ENCODE assay signal across 9 cellular contexts in the genomic region with DNA sequence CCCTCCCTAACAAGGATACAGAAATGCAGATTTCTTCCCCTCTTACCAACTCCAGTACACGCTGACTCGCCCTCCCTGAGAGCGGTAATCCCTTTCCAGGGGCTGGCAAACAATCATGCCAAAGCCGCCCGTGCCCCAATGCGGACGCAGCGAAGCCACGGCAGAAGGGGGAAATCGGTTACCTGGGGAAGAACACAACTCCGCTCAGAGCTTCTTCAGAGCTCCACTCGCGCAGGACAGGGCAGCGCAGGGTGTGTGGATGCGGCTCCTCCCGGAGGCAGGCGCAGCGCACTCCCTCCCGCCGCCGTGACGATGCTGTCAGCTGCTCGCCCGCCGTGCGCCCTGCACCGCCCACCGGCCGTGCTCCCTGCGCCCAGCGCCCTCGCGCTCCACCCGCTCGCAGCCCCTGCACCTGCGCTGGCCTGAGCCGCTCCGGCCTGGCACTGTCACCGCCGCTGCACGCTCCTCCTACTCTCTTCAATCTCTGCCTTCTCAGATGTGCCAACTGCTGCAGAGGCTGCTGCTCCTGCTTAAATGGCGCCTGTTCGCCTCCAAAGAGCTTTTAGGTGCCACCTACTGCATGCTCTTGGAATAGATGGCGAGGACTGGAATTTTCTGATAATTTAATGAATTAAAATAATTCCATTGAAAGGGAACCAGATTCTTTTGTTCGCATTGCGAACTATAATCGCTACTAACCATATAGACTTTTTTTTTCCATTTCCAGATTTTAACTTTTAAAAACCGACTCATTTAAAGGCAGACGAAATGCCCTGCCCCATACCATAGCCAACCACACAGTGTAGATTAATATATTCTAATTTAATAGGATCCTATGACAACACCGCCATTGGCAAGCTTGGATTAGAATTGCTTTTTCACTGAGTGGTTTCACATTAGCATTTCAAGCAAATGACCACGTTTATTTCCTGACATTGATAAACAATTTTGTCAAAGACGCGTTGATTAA. TPM values are rescaled to one million over a fixed set of nuclear protein-coding genes. Genes with fewer than 3 reads are reported as not detected.
A peak's percentile ranks its signal among the peaks of the same experiment; 100 is the strongest.
DNase-seq lines count a peak whose midpoint lies in the region; ATAC-seq, FAIRE-seq and TF ChIP-seq lines count a peak whose summit lies in the region.
"Had no signal": no experiment of that assay in that cellular context is flagged by ENCODE, and none has a peak within 500 bp of the region (broad histone marks: within the 10 kb centered on the region; RNA-seq: fewer than 3 reads in every experiment).

A gene with protein sequence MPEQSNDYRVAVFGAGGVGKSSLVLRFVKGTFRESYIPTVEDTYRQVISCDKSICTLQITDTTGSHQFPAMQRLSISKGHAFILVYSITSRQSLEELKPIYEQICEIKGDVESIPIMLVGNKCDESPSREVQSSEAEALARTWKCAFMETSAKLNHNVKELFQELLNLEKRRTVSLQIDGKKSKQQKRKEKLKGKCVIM (minus strand): TSS at position 255 of the 970 bp plus-strand sequence. CDS start 28,997 bp downstream, outside the sequence.

- dilution Hi-C loops in endothelial cell of umbilical vein (cut with MboI; ENCODE audit: extremely low pct_ligation_motif_present, low sequenced_read_pairs): no loop called here

- no peak within 1 kb of the TSS for H3K27ac Mint-ChIP-seq in CD8-positive, alpha-beta memory T cell

- H4K5ac ChIP-seq in mesendoderm (ENCODE audit: low read length): no peak within 1 kb of the TSS

- no peak within 1 kb of the TSS for H2AK5ac ChIP-seq in mesendoderm (ENCODE audit: low read length)

- no peaks in the 10 kb centered on the region for H3K9me3 ChIP-seq in endothelial cell of umbilical vein (replicated peaks; ENCODE audit: control insufficient read depth, insufficient read depth, low read length)
- no peaks in the 10 kb centered on the region for H3K9me3 ChIP-seq in stomach smooth muscle (ENCODE audit: control insufficient read depth in 2 of 2, low read length in 2 of 2)
- H3K9me3 ChIP-seq in CD8-positive, alpha-beta memory T cell (ENCODE audit: low read length): no peaks in the 10 kb centered on the region

- WGBS in mesendoderm (ENCODE audit: extremely low coverage, insufficient coverage, low lambda C conversion rate): no CpG with 5 or more reads among the region's 53 CpGs

- H3K27me3 Mint-ChIP-seq in CD8-positive, alpha-beta memory T cell: peaks cover 27 to 79% of the 10 kb centered on the region in 2 donors

- peaks cover 2 to 9% (median 5%) of the 10 kb centered on the region in 3 donors for H3K4me1 Mint-ChIP-seq in CD8-positive, alpha-beta memory T cell

- H2BK120ac ChIP-seq in mesendoderm (ENCODE audit: low read depth, low read length): no peak within 1 kb of the TSS

- no peaks in the 10 kb centered on the region for H3K9me1 ChIP-seq in endothelial cell of umbilical vein (replicated peaks; ENCODE audit: control insufficient read depth, extremely low read depth, insufficient read depth, low read length)

- CTCF ChIA-PET in endothelial cell of umbilical vein (lab: Charles Lee): no interaction called here
- CTCF ChIA-PET in CD8-positive, alpha-beta memory T cell (lab: Charles Lee): no interaction called here

- no peak within 1 kb of the TSS for H3K4ac ChIP-seq in mesendoderm (ENCODE audit: low read depth, low read length)

- peaks cover 3 to 8% of the 10 kb centered on the region in 2 experiments for H3K27me3 ChIP-seq in endothelial cell of umbilical vein (ENCODE audit: control insufficient read depth in 2 of 2, insufficient read depth in 2 of 2, low read length in 2 of 2)
- peaks cover 3% of the 10 kb centered on the region for H3K27me3 ChIP-seq in mesendoderm (ENCODE audit: insufficient read depth, low read length, poor library complexity)
- peaks cover 21 to 23% of the 10 kb centered on the region in 2 donors for H3K27me3 ChIP-seq in stomach smooth muscle (ENCODE audit: control insufficient read depth in 1 of 2, insufficient read depth in 2 of 2, low read length in 2 of 2)
- H3K27me3 ChIP-seq in CD8-positive, alpha-beta memory T cell (ENCODE audit: insufficient read depth, low read length, poor library complexity, severe bottlenecking): peaks cover 6% of the 10 kb centered on the region

- no peak for FAIRE-seq in endothelial cell of umbilical vein (lab: Jason Lieb, UNC)
- FAIRE-seq: colon had no signal

- H3K36me3 Mint-ChIP-seq in CD8-positive, alpha-beta memory T cell: peaks cover 0 to 5% (median 0%) of the 10 kb centered on the region in 3 donors

- DNase-seq in SKM-1 treated with dmso at 0.1 percent for 144 hours (lab: John Stamatoyannopoulos, UW; ENCODE audit: unreplicated experiment): peak; percentile 1
- no peak for DNase-seq in SKM-1 (lab: John Stamatoyannopoulos, UW; ENCODE audit: unreplicated experiment)
- DNase-seq in LNCaP clone FGC (ENCODE audit: low read depth): peak; percentile 77
- DNase-seq in endothelial cell of umbilical vein (ENCODE audit: low read depth, low spot score): peak; percentile 30
- DNase-seq in mesendoderm: peak; percentile 81
- no peak for DNase-seq in CD8-positive, alpha-beta memory T cell

- no peak within 1 kb of the TSS for H3K18ac ChIP-seq in mesendoderm (ENCODE audit: low read length)

- H2BK5ac ChIP-seq in mesendoderm (ENCODE audit: low read length): no peak within 1 kb of the TSS

- intact Hi-C loops in endothelial cell of umbilical vein (cut with micrococcal nuclease): loop anchor here (5.0 to 10.0 kb wide), 2 partner anchors 498 to 1046 kb away; no protein-coding TSS in a partner anchor

- no TSS peak for BruUV-seq in endothelial cell of umbilical vein (replicated peaks; lab: Mats Ljungman, UMichigan)

- H3K27ac ChIP-seq in endothelial cell of umbilical vein (ENCODE audit: insufficient read depth, low read depth, low read length) (no peak within 1 kb of the TSS), mesendoderm (ENCODE audit: low read depth, low read length) (no peak within 1 kb of the TSS), stomach smooth muscle (ENCODE audit: low read length) (no peak within 1 kb of the TSS)
- H3K27ac ChIP-seq in CD8-positive, alpha-beta memory T cell (ENCODE audit: low read depth, low read length): no peak within 1 kb of the TSS

- H3K56ac ChIP-seq in mesendoderm (ENCODE audit: low read length): peak within 1 kb of the TSS; percentile 65

- H3K4me2 ChIP-seq in endothelial cell of umbilical vein (ENCODE audit: insufficient read depth, low read length) (no peak within 1 kb of the TSS), mesendoderm (ENCODE audit: low read length) (peak within 1 kb of the TSS; percentile 82)

- H3K4me1 ChIP-seq in endothelial cell of umbilical vein (ENCODE audit: control insufficient read depth, extremely low read depth, insufficient read depth, low read length) (no peaks in the 10 kb centered on the region), mesendoderm (ENCODE audit: control insufficient read depth, low read depth, low read length) (no peaks in the 10 kb centered on the region), stomach smooth muscle (ENCODE audit: control insufficient read depth, insufficient read depth, low read length) (no peaks in the 10 kb centered on the region)
- no peaks in the 10 kb centered on the region for H3K4me1 ChIP-seq in CD8-positive, alpha-beta memory T cell (ENCODE audit: insufficient read depth, low read length)

- peaks cover 0 to 3% (median 0%) of the 10 kb centered on the region in 5 donors for H3K9me3 Mint-ChIP-seq in CD8-positive, alpha-beta memory T cell

- no peak within 1 kb of the TSS for H3K23ac ChIP-seq in mesendoderm (ENCODE audit: low read length)

- H3K9ac ChIP-seq in endothelial cell of umbilical vein (replicated peaks; ENCODE audit: extremely low read depth, insufficient read depth, low read length): no peak within 1 kb of the TSS
- peak within 1 kb of the TSS; percentile 50 for H3K9ac ChIP-seq in mesendoderm (ENCODE audit: low read length)
- no peak within 1 kb of the TSS for H3K9ac ChIP-seq in stomach smooth muscle (ENCODE audit: low read length in 2 of 2)

- no peak for TF ChIP-seq POLR2A in endothelial cell of umbilical vein (IDR thresholded peaks at IDR 0.05; ENCODE audit: low read depth, low read length)

- peak; percentile 71 for ATAC-seq in SK-N-SH treated with all-trans-retinoic acid at 6 μM for 48 hours

- H4K8ac ChIP-seq in mesendoderm (ENCODE audit: low read depth, low read length): no peak within 1 kb of the TSS

- H3K79me2 ChIP-seq in endothelial cell of umbilical vein (ENCODE audit: control insufficient read depth, insufficient read depth, low read length): no peaks in the 10 kb centered on the region
- H3K79me2 ChIP-seq in mesendoderm (ENCODE audit: control insufficient read depth, insufficient read depth, low read length): no peaks in the 10 kb centered on the region

- H3K4me3 Mint-ChIP-seq in CD8-positive, alpha-beta memory T cell: peak within 1 kb of the TSS in 3 of 7 donors; percentile 34 to 76 (median 69)

- no peaks in the 10 kb centered on the region for H3K79me1 ChIP-seq in mesendoderm (ENCODE audit: low read length)

- H3K4me3 ChIP-seq in LNCaP clone FGC (ENCODE audit: low read depth, low read length) (peak within 1 kb of the TSS; percentile 40), endothelial cell of umbilical vein (replicated peaks in 1 of 3; ENCODE audit: insufficient read depth in 1 of 3, low read depth in 1 of 3, low read length in 3 of 3) (no peak within 1 kb of the TSS), mesendoderm (ENCODE audit: low read length) (peak within 1 kb of the TSS; percentile 50), stomach smooth muscle (ENCODE audit: low read length in 2 of 2) (peak within 1 kb of the TSS; percentile 41 to 65)
- H3K4me3 ChIP-seq in CD8-positive, alpha-beta memory T cell (ENCODE audit: low read length): no peak within 1 kb of the TSS

- no peak within 1 kb of the TSS for H2BK15ac ChIP-seq in mesendoderm (replicated peaks; ENCODE audit: low read depth)

- POLR2A ChIA-PET in endothelial cell of umbilical vein (lab: Charles Lee): no interaction called here
- POLR2A ChIA-PET in CD8-positive, alpha-beta memory T cell (lab: Charles Lee): no interaction called here

- H4K20me1 ChIP-seq in endothelial cell of umbilical vein (replicated peaks; ENCODE audit: control insufficient read depth, extremely low read depth, insufficient read depth, low read length): no peaks in the 10 kb centered on the region

- H3K36me3 ChIP-seq in endothelial cell of umbilical vein (ENCODE audit: control insufficient read depth in 2 of 2, extremely low read depth in 1 of 2, insufficient read depth in 2 of 2, low read length in 2 of 2) (no peaks in the 10 kb centered on the region), mesendoderm (ENCODE audit: control insufficient read depth, insufficient read depth, low read length) (no peaks in the 10 kb centered on the region), stomach smooth muscle (ENCODE audit: control insufficient read depth in 2 of 2, insufficient read depth in 2 of 2, low read length in 2 of 2) (no peaks in the 10 kb centered on the region)
- no peaks in the 10 kb centered on the region for H3K36me3 ChIP-seq in CD8-positive, alpha-beta memory T cell (ENCODE audit: insufficient read depth, low read length)

- peak; percentile 75 for TF ChIP-seq CTCF in LNCaP clone FGC (IDR thresholded peaks at IDR 0.05; ENCODE audit: control insufficient read depth, extremely low read depth, insufficient read depth)
- TF ChIP-seq CTCF in endothelial cell of umbilical vein (IDR thresholded peaks at IDR 0.05; ENCODE audit: extremely low read depth in 1 of 2, insufficient read depth in 1 of 2, low read depth in 1 of 2, low read length in 2 of 2): peak in 1 of 2 donors; percentile 5

- H2AFZ ChIP-seq in endothelial cell of umbilical vein (ENCODE audit: low read depth, low read length): peak within 1 kb of the TSS; percentile 76

RNA-seq across cellular contexts. Expression of the gene that starts here (rescaled TPM):
- total RNA-seq in endothelial cell of umbilical vein: not detected in 2 replicates
- polyA plus RNA-seq in endothelial cell of umbilical vein: not detected in 2 replicates
- not detected in 2 replicates for polyA plus RNA-seq in endothelial cell of umbilical vein (2011; cell fraction: cytosol; rRNA removed)
- polyA plus RNA-seq in endothelial cell of umbilical vein (2011; cell fraction: nucleus; rRNA removed): not detected in 2 replicates
- polyA plus RNA-seq in endothelial cell of umbilical vein (2012): not detected in 2 replicates
- polyA minus RNA-seq in endothelial cell of umbilical vein: not detected in 2 replicates
- not detected for polyA minus RNA-seq in endothelial cell of umbilical vein (2011; cell fraction: cytosol; rRNA and poly(A)+ RNA removed)
- polyA minus RNA-seq in endothelial cell of umbilical vein (2011; cell fraction: nucleus; rRNA and poly(A)+ RNA removed): not detected in 2 replicates
- 0.21 TPM for polyA plus RNA-seq in mesendoderm (2013, experiment 1 of 2)
- 0.24 TPM for polyA plus RNA-seq in mesendoderm (2013, experiment 2 of 2)
- not detected for total RNA-seq in CD8-positive, alpha-beta memory T cell
- polyA plus RNA-seq in CD8-positive, alpha-beta memory T cell: not detected

Comparison
In these comparisons a context has a peak if more than half of its experiments do, and no peak if none do; other contexts are left out.
1. DNase-seq: peak in SKM-1 treated with dmso at 0.1 percent for 144 hours (single experiment), LNCaP clone FGC (single experiment) and mesendoderm (single experiment); none in SKM-1 (single experiment) and CD8-positive, alpha-beta memory T cell (0 of 5).
2. Peak in DNase-seq in endothelial cell of umbilical vein; RNA of the gene not detected or under 1 TPM.
3. H3K4me3 ChIP-seq: peak in LNCaP clone FGC (single experiment), mesendoderm (single experiment) and stomach smooth muscle (2 of 2); none in endothelial cell of umbilical vein (0 of 3) and CD8-positive, alpha-beta memory T cell (single experiment).